22 cellular contexts compared by ENCODE assay signal in the genomic region with DNA sequence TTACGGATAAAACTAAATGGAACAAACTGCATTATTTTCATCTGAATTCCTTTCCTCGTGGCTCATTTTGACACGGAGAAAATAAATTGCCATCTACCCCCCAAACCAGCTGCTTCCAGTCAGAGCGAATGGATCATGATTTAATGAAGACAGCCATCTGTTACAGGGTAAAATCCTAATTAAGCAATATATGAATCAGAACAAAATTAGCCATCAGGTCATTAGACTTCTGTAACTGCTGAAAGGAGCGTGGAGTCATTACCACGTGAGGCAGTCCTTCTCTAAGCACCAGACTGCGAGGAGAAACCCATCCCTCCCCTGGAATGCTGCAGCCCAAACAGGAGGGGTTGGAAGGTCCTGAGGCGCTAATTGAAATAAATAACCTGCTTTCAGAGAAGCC. TPM values are rescaled to one million over a fixed set of nuclear protein-coding genes. Genes with fewer than 3 reads are reported as not detected.
"Had no signal": no experiment of that assay in that cellular context is flagged by ENCODE, and none has a peak within 500 bp of the region (broad histone marks: within the 10 kb centered on the region; RNA-seq: fewer than 3 reads in every experiment).

No MANE protein-coding gene starts in this region.

- H3K27ac ChIP-seq: gastroesophageal sphincter, neutrophil, sigmoid colon had no signal

- H3K4me3 ChIP-seq: gastroesophageal sphincter, sigmoid colon had no signal

- ATAC-seq: activated T-cell treated with anti-CD3 and anti-CD28 coated beads, Interleukin-2, amount 50 U/mL, for 4 hours; gastroesophageal sphincter; natural killer cell treated with Interleukin-12 subunit alpha and Interleukin-12 subunit beta and Interleukin-15 and Interleukin-18, amount 100 ng/mL, for 72 hours; WTC11 had no signal

- H3K9me3 ChIP-seq: gastroesophageal sphincter, neutrophil had no signal

- DNase-seq: activated naive CD4-positive, alpha-beta T cell; activated naive CD8-positive, alpha-beta T cell treated with anti-CD3 and anti-CD28 coated beads for 36 hours; activated T-cell treated with anti-CD3 and anti-CD28 coated beads, Interleukin-2, amount 50 U/mL, for 4 hours; central memory CD4-positive, alpha-beta T cell; dermis blood vessel endothelial cell; effector CD8-positive, alpha-beta T cell; head of caudate nucleus; hypothalamus; midbrain; sigmoid colon; stimulated activated CD4-positive, alpha-beta T cell treated with anti-CD3 and anti-CD28 coated beads, Interleukin-4, amount 100 ng/mL, for 24 hours; stimulated activated naive CD4-positive, alpha-beta T cell treated with Interleukin-2 at 50 U/mL for 16 hours; T-helper 9 cell had no signal

- H3K36me3 ChIP-seq: gastroesophageal sphincter, neutrophil, sigmoid colon had no signal

RNA-seq across cellular contexts. Expression of a gene that starts 51.1 kb away (rescaled TPM):
- total RNA-seq: activated T-helper 2 cell treated with anti-CD3 and anti-CD28 coated beads, Interferon-gamma antibody, Interleukin-2, Interleukin-4, amounts not matched to agents 10 μg/mL and 5 μg/mL and 100 μg/mL, durations not matched to agents 14 hours and 24 hours and 36 hours; astrocyte; dermis blood vessel endothelial cell; gastroesophageal sphincter; renal cortical epithelial cell; sigmoid colon; T-helper 1 cell treated with Interleukin-12 subunit alpha and Interleukin-12 subunit beta and Interleukin-4 antibody, amounts not matched to agents 30 ng/mL and 1 ng/mL, for 36 hours; ureter had no signal
